In the genomic region with DNA sequence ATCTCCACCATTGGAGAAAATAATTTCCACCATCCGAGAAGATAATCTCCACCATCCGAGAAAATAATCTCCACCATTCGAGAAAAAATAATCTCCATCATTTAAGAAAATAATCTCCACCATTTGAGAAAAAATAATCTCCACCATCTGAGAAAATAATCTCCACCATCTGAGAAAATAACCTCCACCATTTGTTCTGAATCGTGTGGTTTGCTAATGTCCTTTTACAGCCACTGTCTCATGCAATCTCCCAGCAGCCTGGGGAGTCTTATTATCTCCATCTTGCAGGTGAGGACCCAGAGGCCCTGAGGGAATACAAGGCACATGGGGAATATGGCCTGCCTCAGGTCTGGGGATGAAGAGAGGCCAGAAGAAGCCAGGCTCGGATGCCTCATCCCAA, we compare ENCODE assay signal across 1 cellular context.
TF ChIP-seq lines count a peak whose summit lies in the region.

No MANE protein-coding gene starts in this region.

TF ChIP-seq in IMR-90, 13 proteins besides CTCF, POLR2A, EP300 and RAD21:
- TF ChIP-seq NFE2L2 (IDR thresholded peaks at IDR 0.05; ENCODE audit: low read depth, low read length) (no peak), SMC3 (IDR thresholded peaks at IDR 0.05; ENCODE audit: low read depth, low read length) (no peak)
